ENCODE assay signal across 9 cellular contexts in the genomic region with DNA sequence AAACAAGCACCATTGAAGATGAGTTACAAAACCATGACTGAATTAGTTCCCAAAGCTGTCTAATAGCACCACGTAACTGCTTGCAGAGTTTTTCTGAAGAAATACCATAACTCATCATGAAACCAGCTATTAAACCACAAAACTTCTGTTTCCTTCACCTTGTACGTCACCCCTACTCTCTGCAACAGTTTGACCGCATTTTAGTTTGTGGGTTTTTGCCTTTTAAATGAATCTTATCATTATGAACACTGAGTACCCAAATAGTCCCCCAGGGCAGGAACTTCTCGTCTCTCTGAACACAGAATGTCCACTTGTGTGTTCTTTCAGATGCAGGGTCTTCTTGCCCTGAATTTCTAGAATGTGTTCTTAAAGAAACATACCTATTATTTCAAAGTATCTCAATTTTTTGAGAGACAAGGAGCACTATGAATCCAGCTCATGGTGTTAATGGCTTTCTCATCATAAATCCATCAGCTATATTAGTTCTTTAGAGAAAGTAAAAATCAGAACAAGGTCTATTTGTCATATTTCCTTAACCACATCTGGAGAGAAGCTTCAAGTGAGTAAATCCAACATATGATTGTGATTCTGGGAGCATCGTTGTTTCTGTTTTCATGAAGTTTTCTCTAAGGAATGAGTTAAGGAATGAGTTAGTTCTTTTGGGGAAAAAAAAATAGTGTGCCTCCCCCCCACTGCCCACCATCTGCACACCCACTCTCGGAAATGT.
DNase-seq lines count a peak whose midpoint lies in the region; ATAC-seq and TF ChIP-seq lines count a peak whose summit lies in the region.
"Had no signal": no experiment of that assay in that cellular context is flagged by ENCODE, and none has a peak within 500 bp of the region (broad histone marks: within the 10 kb centered on the region; RNA-seq: fewer than 3 reads in every experiment).

No MANE protein-coding gene starts in this region.

- intact Hi-C loops in activated naive CD4-positive, alpha-beta T cell treated with anti-CD3 and anti-CD28 coated beads for 36 hours (cut with micrococcal nuclease) = loop anchor here (1.0 to 2.0 kb wide), 12 partner anchors 13 to 561 kb away; partner anchors contain the start of gene NFIL3

- H3K36me3 Mint-ChIP-seq in activated naive CD4-positive, alpha-beta T cell treated with anti-CD3 and anti-CD28 coated beads for 36 hours (ENCODE audit: low read depth) = peaks cover 3% of the 10 kb centered on the region
- H3K36me3 Mint-ChIP-seq: brain had no signal

- H3K4me3 Mint-ChIP-seq in activated naive CD4-positive, alpha-beta T cell treated with anti-CD3 and anti-CD28 coated beads for 36 hours = peak overlapping the region; percentile 15
- H3K4me3 Mint-ChIP-seq: brain had no signal

- H3K4me1 ChIP-seq in RWPE2 (ENCODE audit: insufficient read depth, poor library complexity, severe bottlenecking) = peaks cover 16% of the 10 kb centered on the region

- no peak overlapping the region for H3K4me3 ChIP-seq in RWPE2 (ENCODE audit: severe bottlenecking)
- H3K4me3 ChIP-seq in foreskin fibroblast (ENCODE audit: low read depth in 1 of 2, low read length in 2 of 2) = no peak overlapping the region

- H3K27ac Mint-ChIP-seq in activated naive CD4-positive, alpha-beta T cell treated with anti-CD3 and anti-CD28 coated beads for 36 hours = peak overlapping the region; percentile 89
- H3K27ac Mint-ChIP-seq: brain had no signal

- H3K4me1 Mint-ChIP-seq in activated naive CD4-positive, alpha-beta T cell treated with anti-CD3 and anti-CD28 coated beads for 36 hours (ENCODE audit: low read depth) = peaks cover 62% of the 10 kb centered on the region

- H3K27me3 ChIP-seq in RWPE2 (ENCODE audit: insufficient read depth, poor library complexity, severe bottlenecking) = no peaks in the 10 kb centered on the region

- H3K27me3 Mint-ChIP-seq in activated naive CD4-positive, alpha-beta T cell treated with anti-CD3 and anti-CD28 coated beads for 36 hours (ENCODE audit: low read depth) = peaks cover 2% of the 10 kb centered on the region

- H3K9me3 ChIP-seq in RWPE2 (ENCODE audit: severe bottlenecking) = no peaks in the 10 kb centered on the region

- CTCF ChIA-PET in activated naive CD4-positive, alpha-beta T cell treated with anti-CD3 and anti-CD28 coated beads for 36 hours (lab: Charles Lee) = interaction anchor here (0.9 to 3.8 kb wide), 11 partner anchors 12 to 275 kb away, joined by 3 to 23 read pairs (median 3); no protein-coding TSS in a partner anchor

- ATAC-seq in HG02870 (IDR thresholded peaks at IDR 0.05; ENCODE audit: unreplicated experiment) = peak; percentile 73
- ATAC-seq in RWPE2 (ENCODE audit: low read depth) = peak; percentile 66

- H3K9me3 Mint-ChIP-seq in activated naive CD4-positive, alpha-beta T cell treated with anti-CD3 and anti-CD28 coated beads for 36 hours = peaks cover 10% of the 10 kb centered on the region

- DNase-seq in activated naive CD4-positive, alpha-beta T cell treated with anti-CD3 and anti-CD28 coated beads for 36 hours = peak; percentile 66
- no peak for DNase-seq in activated naive CD4-positive, alpha-beta T cell treated with anti-CD3 and anti-CD28 coated beads, Interleukin-2, amount 50 U/mL, for 16 hours
- DNase-seq in RWPE2 (ENCODE audit: low spot score) (no peak), foreskin fibroblast (peak; percentile 91 to 93), DMS153 (lab: John Stamatoyannopoulos, UW) (no peak), NCI-H2171 treated with DMSO at 0.1 percent for 48 hours (lab: John Stamatoyannopoulos, UW) (no peak)
- DNase-seq in activated effector memory CD4-positive, alpha-beta T cell treated with anti-CD3 and anti-CD28 coated beads, Interleukin-2, amount 50 U/mL, for 16 hours = no peak

- H3K36me3 ChIP-seq in RWPE2 (ENCODE audit: low read depth) = no peaks in the 10 kb centered on the region

- TF ChIP-seq CTCF in RWPE2 (IDR thresholded peaks at IDR 0.05; ENCODE audit: poor library complexity, severe bottlenecking) = no peak
- TF ChIP-seq CTCF in foreskin fibroblast (IDR thresholded peaks at IDR 0.05; ENCODE audit: low read depth, low read length) = no peak

- peak overlapping the region; percentile 47 for H3K27ac ChIP-seq in RWPE2 (ENCODE audit: poor library complexity, severe bottlenecking)

Comparison
In these comparisons a context has a peak if more than half of its experiments do, and no peak if none do; other contexts are left out.
1. DNase-seq: peak in activated naive CD4-positive, alpha-beta T cell treated with anti-CD3 and anti-CD28 coated beads for 36 hours (single experiment) and foreskin fibroblast (2 of 2); none in activated naive CD4-positive, alpha-beta T cell treated with anti-CD3 and anti-CD28 coated beads, Interleukin-2, amount 50 U/mL, for 16 hours (single experiment), RWPE2 (single experiment), activated effector memory CD4-positive, alpha-beta T cell treated with anti-CD3 and anti-CD28 coated beads, Interleukin-2, amount 50 U/mL, for 16 hours (single experiment), DMS153 (single experiment) and NCI-H2171 treated with DMSO at 0.1 percent for 48 hours (single experiment).